Comparison of ENCODE assay signal across 26 cellular contexts in the genomic region with DNA sequence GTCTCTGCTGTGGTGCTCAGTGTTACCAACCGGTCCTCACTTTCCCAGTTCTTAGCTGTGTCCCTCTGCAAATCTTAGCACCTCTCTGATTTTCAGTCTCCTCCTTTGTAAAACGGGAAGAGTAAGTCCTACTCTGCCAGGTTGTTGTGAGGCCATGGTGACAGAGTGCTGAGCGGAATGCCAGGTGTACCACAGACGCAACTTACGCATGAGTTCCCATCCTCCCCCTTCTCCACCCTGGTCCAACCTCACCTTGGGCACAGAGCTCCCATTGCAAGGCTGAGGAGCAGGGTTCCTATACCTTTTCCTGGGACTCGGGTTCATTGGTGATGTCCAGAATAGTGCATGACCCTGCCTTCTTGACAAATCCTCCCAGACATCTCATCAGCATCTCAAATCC.
"Had no signal": no experiment of that assay in that cellular context is flagged by ENCODE, and none has a peak within 500 bp of the region (broad histone marks: within the 10 kb centered on the region; RNA-seq: fewer than 3 reads in every experiment).

No MANE protein-coding gene starts in this region.

- H3K4me3 ChIP-seq: hepatocyte, left ventricle myocardium inferior, lung, mucosa of descending colon, ovary, prostate gland, skin epidermis, tibial nerve, uterus had no signal

- H3K27me3 Mint-ChIP-seq: stimulated activated naive CD8-positive, alpha-beta T cell treated with anti-CD3 and anti-CD28 coated beads, Interleukin-15, amount 100 ng/mL, for 72 hours; type B pancreatic cell had no signal

- H3K4me1 Mint-ChIP-seq: naive thymus-derived CD4-positive, alpha-beta T cell; nephron; neural crest cell; stimulated activated naive CD8-positive, alpha-beta T cell treated with anti-CD3 and anti-CD28 coated beads, Interleukin-15, amount 100 ng/mL, for 72 hours had no signal

- H3K4me1 ChIP-seq: left ventricle myocardium inferior, prostate gland, tibial nerve, uterus had no signal

- H3K4me3 Mint-ChIP-seq: naive thymus-derived CD4-positive, alpha-beta T cell; nephron; neural crest cell; stimulated activated naive CD8-positive, alpha-beta T cell treated with anti-CD3 and anti-CD28 coated beads, Interleukin-15, amount 100 ng/mL, for 72 hours; type B pancreatic cell had no signal

- H3K27ac ChIP-seq: hepatocyte, left ventricle myocardium inferior, ovary, prostate gland, skin epidermis, tibial nerve, uterus had no signal

- DNase-seq: islet precursor cell; left ventricle myocardium inferior; midbrain; mucosa of descending colon; naive thymus-derived CD4-positive, alpha-beta T cell; ovary; posterior cingulate gyrus; retina; right cardiac atrium; stimulated activated CD4-positive, alpha-beta T cell treated with anti-CD3 and anti-CD28 coated beads, Interleukin-12 subunit alpha, Interleukin-12 subunit beta, amount 100 ng/mL, for 4 hours; stimulated activated CD4-positive, alpha-beta T cell treated with anti-CD3 and anti-CD28 coated beads, Interleukin-15, amount 100 ng/mL, for 24 hours; stimulated activated CD4-positive, alpha-beta T cell treated with anti-CD3 and anti-CD28 coated beads, Interleukin-2, amount 100 ng/mL, for 24 hours; stimulated activated CD4-positive, alpha-beta T cell treated with anti-CD3 and anti-CD28 coated beads, Interleukin-4, amount 100 ng/mL, for 1 hour; stimulated activated naive CD4-positive, alpha-beta T cell treated with Interleukin-2 at 50 U/mL for 16 hours; stimulated activated naive CD8-positive, alpha-beta T cell treated with anti-CD3 and anti-CD28 coated beads, Interleukin-15, amount 100 ng/mL, for 72 hours; substantia nigra; uterus had no signal

- H3K27me3 ChIP-seq: hepatocyte, ovary, tibial nerve, uterus had no signal

- H3K79me2 ChIP-seq: hepatocyte had no signal

- H3K9me3 ChIP-seq: left ventricle myocardium inferior, mucosa of descending colon, ovary, prostate gland, tibial nerve, uterus had no signal

- H3K36me3 ChIP-seq: left ventricle myocardium inferior, ovary, prostate gland, tibial nerve, uterus had no signal

- H2AFZ ChIP-seq: hepatocyte had no signal

- H3K9me3 Mint-ChIP-seq: naive thymus-derived CD4-positive, alpha-beta T cell; nephron; neural crest cell; stimulated activated naive CD8-positive, alpha-beta T cell treated with anti-CD3 and anti-CD28 coated beads, Interleukin-15, amount 100 ng/mL, for 72 hours; type B pancreatic cell had no signal

- ATAC-seq: mucosa of descending colon; naive thymus-derived CD4-positive, alpha-beta T cell; right cardiac atrium; sciatic nerve; stimulated activated naive CD8-positive, alpha-beta T cell treated with anti-CD3 and anti-CD28 coated beads, Interleukin-15, amount 100 ng/mL, for 72 hours had no signal

- H3K27ac Mint-ChIP-seq: naive thymus-derived CD4-positive, alpha-beta T cell; nephron; stimulated activated naive CD8-positive, alpha-beta T cell treated with anti-CD3 and anti-CD28 coated beads, Interleukin-15, amount 100 ng/mL, for 72 hours; type B pancreatic cell had no signal

- H3K4me2 ChIP-seq: hepatocyte had no signal

- H3K36me3 Mint-ChIP-seq: naive thymus-derived CD4-positive, alpha-beta T cell; type B pancreatic cell had no signal
